10 cellular contexts compared by ENCODE assay signal in genomic region chr9:23826120-23826629, GRCh38. TPM values are rescaled to one million over a fixed set of nuclear protein-coding genes. Genes with fewer than 3 reads are reported as not detected.
A peak's percentile ranks its signal among the peaks of the same experiment; 100 is the strongest.
DNase-seq lines count a peak whose midpoint lies in the region; ATAC-seq and FAIRE-seq lines count a peak whose summit lies in the region.
"Had no signal": no experiment of that assay in that cellular context is flagged by ENCODE, and none has a peak within 500 bp of the region (broad histone marks: within the 10 kb centered on the region; RNA-seq: fewer than 3 reads in every experiment).

Gene ELAVL2, minus strand, starts transcription at chr9:23826240. Its CDS starts 64,006 bp downstream, at chr9:23762234.

- H3K9ac ChIP-seq in iPS-18a (ENCODE audit: low read length): peak within 1 kb of the TSS; percentile 41
- H3K9ac ChIP-seq: BLaER1 treated with 17β-estradiol and CSF1 and Interleukin-3, amounts not matched to agents 10 nM and 100 nM had no signal

- POLR2A ChIA-PET in activated CD4-positive, alpha-beta T cell treated with anti-CD3 and anti-CD28 coated beads for 36 hours (lab: Charles Lee): no interaction called here

- CTCF ChIA-PET in activated CD4-positive, alpha-beta T cell treated with anti-CD3 and anti-CD28 coated beads for 36 hours (lab: Charles Lee): no interaction called here

- H3K4me1 ChIP-seq in iPS-18a (ENCODE audit: control insufficient read depth, low read depth, low read length): peaks cover 29% of the 10 kb centered on the region
- H3K4me1 ChIP-seq: BLaER1 treated with 17β-estradiol and CSF1 and Interleukin-3, amounts not matched to agents 10 nM and 100 nM had no signal

- peak; percentile 78 for ATAC-seq in activated CD4-positive, alpha-beta T cell treated with anti-CD3 and anti-CD28 coated beads for 36 hours
- peak; percentile 94 for ATAC-seq in sciatic nerve

- H3K27me3 Mint-ChIP-seq in activated CD4-positive, alpha-beta T cell treated with anti-CD3 and anti-CD28 coated beads for 36 hours: peaks cover 33% of the 10 kb centered on the region

- peaks cover 82% of the 10 kb centered on the region for H3K27me3 ChIP-seq in iPS-18a (ENCODE audit: control insufficient read depth, insufficient read depth, low read length)

- no peak within 1 kb of the TSS for H3K27ac Mint-ChIP-seq in activated CD4-positive, alpha-beta T cell treated with anti-CD3 and anti-CD28 coated beads for 36 hours

- no peaks in the 10 kb centered on the region for H3K36me3 ChIP-seq in iPS-18a (ENCODE audit: control insufficient read depth, low read depth, low read length)
- H3K36me3 ChIP-seq: BLaER1 treated with 17β-estradiol and CSF1 and Interleukin-3, amounts not matched to agents 10 nM and 100 nM had no signal

- peak; percentile 54 for DNase-seq in activated CD4-positive, alpha-beta T cell treated with anti-CD3 and anti-CD28 coated beads for 36 hours
- DNase-seq in activated CD4-positive, alpha-beta T cell treated with anti-CD3 and anti-CD28 coated beads for 1 hour: no peak
- peak; percentile 93 to 95 for DNase-seq in SHP77 (lab: John Stamatoyannopoulos, UW)
- peak; percentile 96 to 97 for DNase-seq in cerebellar nuclear complex (lab: John Stamatoyannopoulos, UW)
- DNase-seq in sciatic nerve (ENCODE audit: low spot score): peak; percentile 88
- no peak for DNase-seq in HT-29 (ENCODE audit: low spot score)
- no peak for DNase-seq in GM19239 (ENCODE audit: insufficient read length, low spot score)

- peaks cover 4% of the 10 kb centered on the region for H3K9me3 Mint-ChIP-seq in activated CD4-positive, alpha-beta T cell treated with anti-CD3 and anti-CD28 coated beads for 36 hours (ENCODE audit: low read depth)

- H3K9me3 ChIP-seq in iPS-18a (ENCODE audit: control insufficient read depth, low read depth, low read length): no peaks in the 10 kb centered on the region

- H3K36me3 Mint-ChIP-seq in activated CD4-positive, alpha-beta T cell treated with anti-CD3 and anti-CD28 coated beads for 36 hours (ENCODE audit: low read depth): no peaks in the 10 kb centered on the region

- H3K4me3 ChIP-seq in iPS-18a (ENCODE audit: low read length): peak within 1 kb of the TSS; percentile 90
- H3K4me3 ChIP-seq: BLaER1 treated with 17β-estradiol and CSF1 and Interleukin-3, amounts not matched to agents 10 nM and 100 nM had no signal

- peaks cover under 1% of the 10 kb centered on the region for H3K4me1 Mint-ChIP-seq in activated CD4-positive, alpha-beta T cell treated with anti-CD3 and anti-CD28 coated beads for 36 hours

- FAIRE-seq in GM19239 (lab: Jason Lieb, UNC): no peak
- FAIRE-seq: TTC549 had no signal

- intact Hi-C loops in activated CD4-positive, alpha-beta T cell treated with anti-CD3 and anti-CD28 coated beads for 36 hours (cut with DNase I, micrococcal nuclease): loop anchor here in 1 of 2 experiments (10.0 kb wide), 1 partner anchor 1841 kb away; no protein-coding TSS in a partner anchor
- intact Hi-C loops in sciatic nerve (cut with DNase I): no loop called here

- H3K27ac ChIP-seq in iPS-18a (ENCODE audit: low read length): no peak within 1 kb of the TSS
- H3K27ac ChIP-seq: BLaER1 treated with 17β-estradiol and CSF1 and Interleukin-3, amounts not matched to agents 10 nM and 100 nM had no signal

- no peak within 1 kb of the TSS for H3K4me3 Mint-ChIP-seq in activated CD4-positive, alpha-beta T cell treated with anti-CD3 and anti-CD28 coated beads for 36 hours

RNA-seq across cellular contexts. Expression of gene ELAVL2, which starts in this region (rescaled TPM):
- total RNA-seq in activated CD4-positive, alpha-beta T cell treated with anti-CD3 and anti-CD28 coated beads for 36 hours: not detected
- 0.40 TPM for total RNA-seq in sciatic nerve
- not detected in 2 replicates for total RNA-seq in HT-29 (2014; rRNA removed; shearing (Covaris generic))

Comparison
In these comparisons a context has a peak if more than half of its experiments do, and no peak if none do; other contexts are left out.
1. Peak in DNase-seq and ATAC-seq in activated CD4-positive, alpha-beta T cell treated with anti-CD3 and anti-CD28 coated beads for 36 hours; RNA of the gene not detected or under 1 TPM.
2. Peak in DNase-seq and ATAC-seq in sciatic nerve; RNA of the gene not detected or under 1 TPM.
3. DNase-seq: peak in SHP77 (2 of 2) and cerebellar nuclear complex (2 of 2); none in activated CD4-positive, alpha-beta T cell treated with anti-CD3 and anti-CD28 coated beads for 1 hour (single experiment), HT-29 (single experiment) and GM19239 (single experiment).